17 cellular contexts compared by ENCODE assay signal in genomic region chr5:127928053-127928452, GRCh38.
DNase-seq lines count a peak whose midpoint lies in the region; ATAC-seq and TF ChIP-seq lines count a peak whose summit lies in the region.
"Had no signal": no experiment of that assay in that cellular context is flagged by ENCODE, and none has a peak within 500 bp of the region (broad histone marks: within the 10 kb centered on the region; RNA-seq: fewer than 3 reads in every experiment).

No MANE protein-coding gene starts in this region.

- no peak overlapping the region for H3K27ac ChIP-seq in HEK293 (ENCODE audit: extremely low read depth, low read depth, low read length)
- H3K27ac ChIP-seq in esophagus muscularis mucosa (replicated peaks in 1 of 4) = no peak overlapping the region
- no peak overlapping the region for H3K27ac ChIP-seq in transverse colon
- no peak overlapping the region for H3K27ac ChIP-seq in esophagus squamous epithelium
- H3K27ac ChIP-seq: BLaER1 treated with 17β-estradiol and CSF1 and Interleukin-3, amounts not matched to agents 10 nM and 100 nM; C4-2B had no signal

- ATAC-seq in mucosa of descending colon = peak; percentile 73
- ATAC-seq: A549; CD8-positive, alpha-beta T cell had no signal

- H3K4me1 ChIP-seq in HEK293 (ENCODE audit: control insufficient read depth, insufficient read depth, low read length) = peaks cover 5% of the 10 kb centered on the region
- peaks cover 0 to 11% (median 2%) of the 10 kb centered on the region in 4 donors for H3K4me1 ChIP-seq in esophagus muscularis mucosa
- H3K4me1 ChIP-seq in mucosa of descending colon (ENCODE audit: low read depth) = peaks cover 5% of the 10 kb centered on the region
- peaks cover 0 to 28% (median 7%) of the 10 kb centered on the region in 4 donors for H3K4me1 ChIP-seq in transverse colon
- peaks cover 0 to 29% (median 0%) of the 10 kb centered on the region in 3 donors for H3K4me1 ChIP-seq in esophagus squamous epithelium
- H3K4me1 ChIP-seq: BLaER1 treated with 17β-estradiol and CSF1 and Interleukin-3, amounts not matched to agents 10 nM and 100 nM had no signal

- H3K9me3 ChIP-seq in HEK293 (ENCODE audit: control insufficient read depth, insufficient read depth, low read depth, low read length) (no peaks in the 10 kb centered on the region), esophagus muscularis mucosa (no peaks in the 10 kb centered on the region), mucosa of descending colon (no peaks in the 10 kb centered on the region), transverse colon (no peaks in the 10 kb centered on the region), esophagus squamous epithelium (no peaks in the 10 kb centered on the region)
- H3K9me3 ChIP-seq: A549; BLaER1 treated with 17β-estradiol and CSF1 and Interleukin-3, amounts not matched to agents 10 nM and 100 nM had no signal

- H3K27me3 ChIP-seq in esophagus muscularis mucosa = no peaks in the 10 kb centered on the region
- no peaks in the 10 kb centered on the region for H3K27me3 ChIP-seq in transverse colon
- no peaks in the 10 kb centered on the region for H3K27me3 ChIP-seq in esophagus squamous epithelium
- H3K27me3 ChIP-seq: BLaER1 treated with 17β-estradiol and CSF1 and Interleukin-3, amounts not matched to agents 10 nM and 100 nM had no signal

- peak; percentile 7 for DNase-seq in esophagus muscularis mucosa (ENCODE audit: extremely low spot score)
- DNase-seq in mucosa of descending colon = peak in 1 of 3 donors; percentile 49
- DNase-seq in transverse colon = peak; percentile 27
- DNase-seq in esophagus squamous epithelium (lab: John Stamatoyannopoulos, UW) = no peak
- DNase-seq in activated naive CD4-positive, alpha-beta T cell treated with Interleukin-2 at 50 U/mL for 16 hours = no peak
- DNase-seq in NCI-H1930 (lab: John Stamatoyannopoulos, UW) = no peak
- DNase-seq in 8988T = no peak
- DNase-seq: AML-193; CD4-positive, alpha-beta T cell; CD8-positive, alpha-beta T cell; COR-L47; DMS79 treated with DMSO at 0.1 percent for 48 hours; GF-D8 had no signal

- POLR2A ChIA-PET in HEK293 (lab: Yijun Ruan, JAX) = no interaction called here

- TF ChIP-seq CTCF in HEK293 (tag by site-specific recombination; IDR thresholded peaks at IDR 0.05) = no peak
- no peak for TF ChIP-seq CTCF in esophagus muscularis mucosa (IDR thresholded peaks at IDR 0.05)
- no peak for TF ChIP-seq CTCF in mucosa of descending colon (IDR thresholded peaks at IDR 0.05)
- TF ChIP-seq CTCF in transverse colon (IDR thresholded peaks at IDR 0.05) = no peak
- no peak for TF ChIP-seq CTCF in esophagus squamous epithelium (IDR thresholded peaks at IDR 0.05)

- TF ChIP-seq POLR2A in esophagus muscularis mucosa (IDR thresholded peaks at IDR 0.05; ENCODE audit: low read depth) (no peak), transverse colon (IDR thresholded peaks at IDR 0.05) (no peak), esophagus squamous epithelium (IDR thresholded peaks at IDR 0.05) (no peak)

- no peaks in the 10 kb centered on the region for H3K36me3 ChIP-seq in HEK293 (ENCODE audit: control insufficient read depth in 2 of 2, insufficient read depth in 1 of 2, low read length in 2 of 2)
- H3K36me3 ChIP-seq in esophagus muscularis mucosa = no peaks in the 10 kb centered on the region
- no peaks in the 10 kb centered on the region for H3K36me3 ChIP-seq in mucosa of descending colon (ENCODE audit: low read depth)
- H3K36me3 ChIP-seq in transverse colon = no peaks in the 10 kb centered on the region
- H3K36me3 ChIP-seq in esophagus squamous epithelium = no peaks in the 10 kb centered on the region
- H3K36me3 ChIP-seq: BLaER1 treated with 17β-estradiol and CSF1 and Interleukin-3, amounts not matched to agents 10 nM and 100 nM had no signal

- CTCF ChIA-PET in HEK293 (lab: Yijun Ruan, JAX) = interaction anchor here (0.7 kb wide), 2 partner anchors 362 to 566 kb away, joined by 3 to 5 read pairs; no protein-coding TSS in a partner anchor

- TF ChIP-seq EP300 in esophagus muscularis mucosa (IDR thresholded peaks at IDR 0.05) = no peak
- TF ChIP-seq EP300 in transverse colon (IDR thresholded peaks at IDR 0.05; ENCODE audit: low read depth) = no peak

- no peak overlapping the region for H3K4me3 ChIP-seq in HEK293 (ENCODE audit: low read depth, low read length)
- no peak overlapping the region for H3K4me3 ChIP-seq in esophagus muscularis mucosa
- H3K4me3 ChIP-seq in mucosa of descending colon = no peak overlapping the region
- no peak overlapping the region for H3K4me3 ChIP-seq in transverse colon
- H3K4me3 ChIP-seq in esophagus squamous epithelium = no peak overlapping the region
- H3K4me3 ChIP-seq: A549; BLaER1 treated with 17β-estradiol and CSF1 and Interleukin-3, amounts not matched to agents 10 nM and 100 nM had no signal

- in situ Hi-C loops in transverse colon (cut with MboI; ENCODE audit: low pct_ligation_motif_present in 1 of 4, low pct_unique_long_range_greater_than_20kb in 1 of 4, low sequenced_read_pairs in 3 of 4) = no loop called here

- intact Hi-C loops in esophagus muscularis mucosa (cut with DNase I) (no loop called here), mucosa of descending colon (cut with DNase I, micrococcal nuclease) (no loop called here), transverse colon (cut with DNase I; ENCODE audit: low total_unique reads) (no loop called here), esophagus squamous epithelium (cut with DNase I) (no loop called here)

- WGBS in esophagus muscularis mucosa = 97% methylated on average over 4 of the region's 4 CpGs
- WGBS in transverse colon (ENCODE audit: low coverage in 1 of 2), 2 donors = 88% methylated on average over 4 of the region's 4 CpGs; no CpG with 5 or more reads in 1 of the 2 donors
- whole genome bisulfite sequencing in esophagus squamous epithelium, 2 donors = 93 to 94% methylated on average over 3 to 4 of the region's 4 CpGs

TF ChIP-seq in HEK293, 187 proteins besides CTCF, POLR2A, EP300 and RAD21:
- no peak for TF ChIP-seq ZNF692 (tag by site-specific recombination; IDR thresholded peaks at IDR 0.05)
- peak; percentile 72 for TF ChIP-seq SCRT2 (tag by site-specific recombination; IDR thresholded peaks at IDR 0.05)
- TF ChIP-seq SCRT1 (tag by site-specific recombination; IDR thresholded peaks at IDR 0.05; ENCODE audit: borderline replicate concordance) = 0 out of 2 replicates have a peak, but pooled peaks have one; percentile 9

Comparison
In these comparisons a context has a peak if more than half of its experiments do, and no peak if none do; other contexts are left out.
1. DNase-seq: peak in esophagus muscularis mucosa (single experiment) and transverse colon (single experiment); none in esophagus squamous epithelium (single experiment), activated naive CD4-positive, alpha-beta T cell treated with Interleukin-2 at 50 U/mL for 16 hours (single experiment), NCI-H1930 (0 of 2) and 8988T (single experiment).